In the genomic region with DNA sequence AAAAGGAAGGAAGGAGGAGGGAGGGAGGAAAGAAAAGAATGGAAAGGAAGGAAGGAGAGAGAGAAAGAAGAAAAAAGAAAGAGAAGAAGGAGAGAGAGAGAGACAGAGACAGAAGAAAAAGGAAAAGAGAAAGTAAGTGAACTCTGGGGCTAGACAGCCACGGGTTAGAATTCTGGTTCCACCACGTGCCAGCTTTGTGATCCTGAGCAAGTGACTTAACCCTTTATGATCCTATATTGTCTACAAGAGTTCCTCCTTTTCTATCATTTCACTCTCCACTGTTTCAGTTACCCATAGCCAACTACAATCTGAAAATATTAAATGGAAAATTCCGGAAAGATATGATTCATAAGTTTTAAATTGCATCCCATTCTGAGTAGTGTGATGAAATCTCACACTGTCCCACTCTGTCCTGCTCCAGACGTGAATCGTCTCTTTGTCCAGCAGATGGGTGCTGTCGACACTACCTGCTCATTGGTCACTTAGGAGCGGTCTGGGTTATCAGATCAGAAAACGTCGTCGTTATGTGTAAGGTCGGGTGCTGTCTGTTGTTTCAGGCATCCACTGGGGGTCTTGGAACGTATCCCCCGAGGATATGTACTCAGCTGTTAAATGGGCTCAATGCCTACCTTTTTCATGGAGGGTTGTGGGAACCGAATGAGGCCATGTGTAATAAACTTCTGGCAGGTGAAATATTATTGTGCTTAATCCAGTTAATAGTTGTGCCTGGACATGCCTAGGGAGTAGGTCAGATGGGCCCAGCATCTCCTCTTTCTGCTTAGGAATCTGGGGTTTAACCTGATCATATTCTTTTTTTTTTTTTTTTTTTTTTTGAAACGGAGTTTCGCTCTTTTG, we compare ENCODE assay signal across 13 cellular contexts. TPM values are rescaled to one million over a fixed set of nuclear protein-coding genes. Genes with fewer than 3 reads are reported as not detected.
DNase-seq lines count a peak whose midpoint lies in the region; ATAC-seq and TF ChIP-seq lines count a peak whose summit lies in the region.
"Had no signal": no experiment of that assay in that cellular context is flagged by ENCODE, and none has a peak within 500 bp of the region (broad histone marks: within the 10 kb centered on the region; RNA-seq: fewer than 3 reads in every experiment).

No MANE protein-coding gene starts in this region.

- no peak for TF ChIP-seq EP300 in stomach (IDR thresholded peaks at IDR 0.05)

- peaks cover 6% of the 10 kb centered on the region for H3K9me3 Mint-ChIP-seq in activated CD8-positive, alpha-beta T cell treated with anti-CD3 and anti-CD28 coated beads for 36 hours
- H3K9me3 Mint-ChIP-seq: stimulated activated naive CD8-positive, alpha-beta T cell treated with anti-CD3 and anti-CD28 coated beads, Interleukin-15, Interleukin-2, amounts not matched to agents 100 ng/mL and 50 ng/mL, for 24 hours had no signal

- H3K79me1 ChIP-seq in IMR-90 (ENCODE audit: low read depth in 1 of 2, low read length in 2 of 2), result peaks cover 39 to 79% of the 10 kb centered on the region in 2 experiments

- peak overlapping the region; percentile 91 for H3K4ac ChIP-seq in IMR-90 (ENCODE audit: low read depth, low read length)

- intact Hi-C loops in IMR-90 (cut with micrococcal nuclease) (loop anchor here (10.0 kb wide), 1 partner anchor 228 kb away; no protein-coding TSS in a partner anchor), adrenal gland (cut with DNase I) (no loop called here), stomach (cut with DNase I; ENCODE audit: low total_unique reads) (no loop called here)
- intact Hi-C loops in activated CD8-positive, alpha-beta T cell treated with anti-CD3 and anti-CD28 coated beads for 36 hours (cut with micrococcal nuclease), result no loop called here

- dilution Hi-C loops in IMR-90 (cut with HindIII; ENCODE audit: low sequenced_read_pairs, unreplicated experiment), result no loop called here

- peak overlapping the region; percentile 74; the same call in 1 of the 2 replicates for H2BK120ac ChIP-seq in IMR-90 (ENCODE audit: low read depth, low read length)

- TF ChIP-seq POLR2A in IMR-90 (IDR thresholded peaks at IDR 0.05; ENCODE audit: low read depth, low read length) (no peak), adrenal gland (IDR thresholded peaks at IDR 0.05) (no peak), stomach (IDR thresholded peaks at IDR 0.05) (no peak)

- BruUV-seq in IMR-90 (replicated peaks; lab: Mats Ljungman, UMichigan), result no TSS peak

- peak overlapping the region; percentile 64 for H2BK20ac ChIP-seq in IMR-90 (ENCODE audit: low read depth, low read length)

- peak overlapping the region; percentile 96 for H2AK5ac ChIP-seq in IMR-90 (ENCODE audit: low read depth, low read length)

- no peaks in the 10 kb centered on the region for H3K36me3 ChIP-seq in IMR-90 (ENCODE audit: control insufficient read depth, insufficient read depth, low read length)
- no peaks in the 10 kb centered on the region for H3K36me3 ChIP-seq in adrenal gland (replicated peaks in 1 of 2)
- H3K36me3 ChIP-seq in stomach, result no peaks in the 10 kb centered on the region

- in situ Hi-C loops in IMR-90 (cut with MboI; ENCODE audit: low sequenced_read_pairs), result no loop called here

- DNase-seq in IMR-90 (peak; percentile 51), adrenal gland (peak in 3 of 7 donors; percentile 37 to 58 (median 51)), fibroblast of pulmonary artery (ENCODE audit: low read depth) (peak; percentile 64), stomach (no peak), NCI-H146 treated with DMSO at 0.1 percent for 48 hours (lab: John Stamatoyannopoulos, UW; ENCODE audit: unreplicated experiment) (no peak)
- DNase-seq in activated CD8-positive, alpha-beta T cell treated with anti-CD3 and anti-CD28 coated beads for 36 hours, result no peak
- DNase-seq: NCI-H1694 treated with DMSO at 0.1 percent for 48 hours; stimulated activated CD4-positive, alpha-beta T cell treated with anti-CD3 and anti-CD28 coated beads, Interleukin-4, amount 100 ng/mL, for 24 hours had no signal

- peaks cover 1% of the 10 kb centered on the region; the same call in 1 of the 2 replicates for H4K20me1 ChIP-seq in IMR-90 (ENCODE audit: insufficient read depth, low read length)

- no peak for TF ChIP-seq RAD21 in IMR-90 (IDR thresholded peaks at IDR 0.05; ENCODE audit: low read length)

- H2AFZ ChIP-seq in IMR-90 (replicated peaks; ENCODE audit: low read length, poor library complexity), result peak overlapping the region; percentile 40

- peaks cover 31% of the 10 kb centered on the region for H3K27me3 Mint-ChIP-seq in activated CD8-positive, alpha-beta T cell treated with anti-CD3 and anti-CD28 coated beads for 36 hours
- H3K27me3 Mint-ChIP-seq: progenitor cell of endocrine pancreas had no signal

- peak overlapping the region; percentile 78 for H3K4me2 ChIP-seq in IMR-90 (ENCODE audit: low read depth, low read length)

- no peak overlapping the region for H3K4me3 Mint-ChIP-seq in activated CD8-positive, alpha-beta T cell treated with anti-CD3 and anti-CD28 coated beads for 36 hours
- H3K4me3 Mint-ChIP-seq: activated naive CD8-positive, alpha-beta T cell; stimulated activated naive CD8-positive, alpha-beta T cell treated with anti-CD3 and anti-CD28 coated beads, Interleukin-15, Interleukin-2, amounts not matched to agents 100 ng/mL and 50 ng/mL, for 24 hours had no signal

- POLR2A ChIA-PET in IMR-90 (lab: Charles Lee; ENCODE audit: unreplicated experiment), result no interaction called here
- POLR2A ChIA-PET in activated CD8-positive, alpha-beta T cell treated with anti-CD3 and anti-CD28 coated beads for 36 hours (lab: Charles Lee), result no interaction called here

- H2BK5ac ChIP-seq in IMR-90 (ENCODE audit: low read depth, low read length, poor library complexity, severe bottlenecking), result peak overlapping the region; percentile 31

- H3K9me3 ChIP-seq in IMR-90 (ENCODE audit: control insufficient read depth, insufficient read depth, low read length), result no peaks in the 10 kb centered on the region
- H3K9me3 ChIP-seq in adrenal gland (replicated peaks in 1 of 3), result no peaks in the 10 kb centered on the region
- H3K9me3 ChIP-seq in stomach, result no peaks in the 10 kb centered on the region

- no peak overlapping the region for H3K4me3 ChIP-seq in IMR-90 (ENCODE audit: insufficient read depth, low read depth, low read length)
- H3K4me3 ChIP-seq in adrenal gland, result no peak overlapping the region
- H3K4me3 ChIP-seq in fibroblast of pulmonary artery (replicated peaks; ENCODE audit: low read depth, low read length), result peak overlapping the region; percentile 2
- H3K4me3 ChIP-seq in stomach, result no peak overlapping the region

- peaks cover 35% of the 10 kb centered on the region for H3K4me1 ChIP-seq in IMR-90 (ENCODE audit: control insufficient read depth, insufficient read depth, low read length)
- peaks cover 42 to 59% of the 10 kb centered on the region in 2 donors for H3K4me1 ChIP-seq in adrenal gland (replicated peaks in 1 of 2)
- peaks cover 63 to 92% (median 81%) of the 10 kb centered on the region in 4 donors for H3K4me1 ChIP-seq in stomach

- peak overlapping the region; percentile 20; the same call in 1 of the 2 replicates for H3K9ac ChIP-seq in IMR-90 (ENCODE audit: low read depth, low read length)

- H3K18ac ChIP-seq in IMR-90 (ENCODE audit: low read depth, low read length), result peak overlapping the region; percentile 84

- peak overlapping the region; percentile 37; the same call in 1 of the 2 replicates for H3K27ac ChIP-seq in IMR-90 (ENCODE audit: insufficient read depth, low read length)
- peak overlapping the region in 4 of 5 donors; percentile 45 to 80 (median 64) for H3K27ac ChIP-seq in adrenal gland
- H3K27ac ChIP-seq in stomach, result peak overlapping the region; percentile 55 to 74 (median 62)

- WGBS in IMR-90 (ENCODE audit: extremely low coverage in 2 of 2, insufficient read length in 1 of 2), 2 experiments, result 64% methylated on average over 9 of the region's 16 CpGs; no CpG with 5 or more reads in 1 of the 2 experiments
- WGBS in adrenal gland, 4 donors, result 57 to 66% (median 60%) methylated on average over 13 to 16 of the region's 16 CpGs
- 48 to 57% (median 53%) methylated on average over 16 of the region's 16 CpGs for WGBS in stomach, 5 donors

- CTCF ChIA-PET in IMR-90 (lab: Yijun Ruan, JAX), result interaction anchor here (0.6 kb wide), 1 partner anchor 274 kb away, joined by 3 read pairs; no protein-coding TSS in a partner anchor
- CTCF ChIA-PET in activated CD8-positive, alpha-beta T cell treated with anti-CD3 and anti-CD28 coated beads for 36 hours (lab: Charles Lee), result no interaction called here

- peak overlapping the region; percentile 55 for H3K14ac ChIP-seq in IMR-90 (replicated peaks; ENCODE audit: low read depth, low read length)

- H3K27ac Mint-ChIP-seq in activated CD8-positive, alpha-beta T cell treated with anti-CD3 and anti-CD28 coated beads for 36 hours, result no peak overlapping the region
- H3K27ac Mint-ChIP-seq: activated naive CD8-positive, alpha-beta T cell; progenitor cell of endocrine pancreas; stimulated activated naive CD8-positive, alpha-beta T cell treated with anti-CD3 and anti-CD28 coated beads, Interleukin-15, Interleukin-2, amounts not matched to agents 100 ng/mL and 50 ng/mL, for 24 hours had no signal

- peaks cover 25% of the 10 kb centered on the region for H3K4me1 Mint-ChIP-seq in activated CD8-positive, alpha-beta T cell treated with anti-CD3 and anti-CD28 coated beads for 36 hours (ENCODE audit: low read depth)

- peaks cover 2% of the 10 kb centered on the region for H3K36me3 Mint-ChIP-seq in activated CD8-positive, alpha-beta T cell treated with anti-CD3 and anti-CD28 coated beads for 36 hours (ENCODE audit: low read depth)

- no peak for TF ChIP-seq CTCF in IMR-90 (conservative IDR thresholded peaks at IDR 0.05; ENCODE audit: low read depth, low read length)
- TF ChIP-seq CTCF in adrenal gland (IDR thresholded peaks at IDR 0.05), result no peak
- TF ChIP-seq CTCF in fibroblast of pulmonary artery (IDR thresholded peaks at IDR 0.05; ENCODE audit: low read length, missing control alignments), result no peak
- no peak for TF ChIP-seq CTCF in stomach (IDR thresholded peaks at IDR 0.05)
- no peak for TF ChIP-seq CTCF in activated CD8-positive, alpha-beta T cell treated with anti-CD3 and anti-CD28 coated beads for 36 hours (IDR thresholded peaks at IDR 0.05)

- H3K27me3 ChIP-seq in IMR-90 (ENCODE audit: control insufficient read depth, insufficient read depth, low read length) (no peaks in the 10 kb centered on the region), adrenal gland (no peaks in the 10 kb centered on the region), stomach (no peaks in the 10 kb centered on the region)

- peaks cover 16% of the 10 kb centered on the region for H3K9me1 ChIP-seq in IMR-90 (ENCODE audit: insufficient read depth, low read length)

- H3K56ac ChIP-seq in IMR-90 (ENCODE audit: extremely low read depth, insufficient read depth, low read length), result no peak overlapping the region

- H3K23ac ChIP-seq in IMR-90 (ENCODE audit: low read depth, low read length), result peak overlapping the region; percentile 31; the same call in 1 of the 2 replicates

- H4K5ac ChIP-seq in IMR-90 (ENCODE audit: low read depth, low read length), result peak overlapping the region; percentile 78

- peak overlapping the region; percentile 61; the same call in 1 of the 2 replicates for H4K91ac ChIP-seq in IMR-90 (ENCODE audit: insufficient read depth, low read depth, low read length)

- peak overlapping the region in 1 of 2 experiments; percentile 53; a peak in 2 of 4 replicates for H4K8ac ChIP-seq in IMR-90 (ENCODE audit: low read depth in 2 of 2, low read length in 2 of 2)

- peak overlapping the region; percentile 77 for H2AK9ac ChIP-seq in IMR-90 (replicated peaks; ENCODE audit: low read depth, low read length, poor library complexity)

- ATAC-seq in IMR-90 (ENCODE audit: low read depth) (0 out of 2 replicates have a peak, but pooled peaks have one; percentile 7), HG03520 (IDR thresholded peaks at IDR 0.05; ENCODE audit: unreplicated experiment) (no peak)
- ATAC-seq in activated CD8-positive, alpha-beta T cell treated with anti-CD3 and anti-CD28 coated beads for 36 hours, result no peak

- H2BK15ac ChIP-seq in IMR-90 (ENCODE audit: low read depth, low read length), result peak overlapping the region; percentile 85; the same call in 1 of the 3 replicates

RNA-seq across cellular contexts. Expression of gene TMEM51, which starts 19.1 kb away (rescaled TPM):
- total RNA-seq in IMR-90 (2012; rRNA removed), result 2.7 and 3.6 TPM in 2 replicates
- polyA plus RNA-seq in IMR-90 (2012; rRNA removed), result 10.2 and 11.6 TPM in 2 replicates
- polyA plus RNA-seq in IMR-90 (2012; cell fraction: cytosol; rRNA removed), result 12.3 and 20.7 TPM in 2 replicates
- polyA plus RNA-seq in IMR-90 (2012; cell fraction: nucleus; rRNA removed; ENCODE audit: low replicate concordance), result 8.6 and 13.7 TPM in 2 replicates
- 10 to 100 TPM; 25.0 to 46.5 (median 35.8) TPM for total RNA-seq in adrenal gland
- 10 to 100 TPM; 14.6 to 35.9 (median 19.7) TPM for polyA plus RNA-seq in adrenal gland
- total RNA-seq in stomach, result 10 to 100 TPM in 4 of 5 donors, 1 to 10 TPM in 1; 1.2 to 32.2 (median 13.8) TPM
- 10 to 100 TPM; 13.6 to 18.2 (median 17.2) TPM for polyA plus RNA-seq in stomach
- not detected for total RNA-seq in activated CD8-positive, alpha-beta T cell treated with anti-CD3 and anti-CD28 coated beads for 36 hours
- total RNA-seq: activated CD8-positive, alpha-beta memory T cell treated with anti-CD3 and anti-CD28 coated beads for 36 hours had no signal

Comparison
In these comparisons a context has a peak if more than half of its experiments do, and no peak if none do; other contexts are left out.
1. DNase-seq: peak in IMR-90 (single experiment) and fibroblast of pulmonary artery (single experiment); none in stomach (single experiment), NCI-H146 treated with DMSO at 0.1 percent for 48 hours (single experiment) and activated CD8-positive, alpha-beta T cell treated with anti-CD3 and anti-CD28 coated beads for 36 hours (single experiment).
2. Peak in every context shown above with its lines, with median percentiles within 50 percentile points of each other: H3K27ac ChIP-seq.